Comparison of ENCODE assay signal across 8 cellular contexts in the genomic region with DNA sequence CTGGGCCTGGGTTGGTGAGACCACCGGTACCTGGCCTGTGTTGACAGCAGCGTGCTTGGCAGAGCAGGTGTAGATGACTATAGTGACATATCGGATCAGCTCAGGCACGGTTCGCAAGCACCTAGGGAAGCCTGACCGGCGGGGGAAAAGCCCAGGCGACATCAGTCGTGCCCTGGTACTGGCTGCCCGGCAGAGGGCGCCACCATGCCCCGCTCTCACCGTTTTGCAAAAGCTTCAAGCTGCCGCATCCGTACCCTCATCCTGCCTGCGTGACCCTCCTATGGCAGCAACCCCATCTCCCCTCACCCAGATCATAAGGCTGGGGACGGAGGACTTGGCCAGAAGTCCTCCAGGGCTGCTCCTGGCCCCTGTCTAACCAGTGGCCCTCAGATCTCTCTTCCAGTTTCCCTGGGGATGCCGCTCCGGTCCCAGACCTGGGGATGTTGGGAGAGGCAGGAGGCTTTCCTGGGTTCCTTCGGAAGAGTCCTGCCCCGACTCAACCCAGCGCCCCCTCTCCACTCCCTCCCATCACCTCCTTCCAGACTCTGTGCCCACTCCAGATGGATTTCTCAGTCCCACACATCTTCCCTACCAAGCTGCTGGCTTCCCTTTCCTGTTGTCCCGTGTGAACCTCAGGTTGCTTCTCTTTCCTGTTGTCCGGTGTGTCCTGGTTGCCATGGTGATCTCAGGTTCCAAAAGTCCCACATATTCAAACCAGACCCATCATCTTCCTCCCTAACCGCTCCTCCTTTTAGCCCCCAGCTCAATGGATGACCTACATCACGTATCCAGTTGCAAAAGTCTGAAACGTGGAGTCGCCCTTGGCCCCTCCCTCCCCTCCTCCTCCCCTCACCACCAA. TPM values are rescaled to one million over a fixed set of nuclear protein-coding genes. Genes with fewer than 3 reads are reported as not detected.
DNase-seq lines count a peak whose midpoint lies in the region; ATAC-seq and TF ChIP-seq lines count a peak whose summit lies in the region.

No MANE protein-coding gene starts in this region.

- H3K4me1 Mint-ChIP-seq in activated CD4-positive, alpha-beta memory T cell treated with anti-CD3 and anti-CD28 coated beads, Interleukin-2, amount 10 ng/mL, durations not matched to agents 7 days and 5 days: peaks cover 27% of the 10 kb centered on the region
- H3K4me1 Mint-ChIP-seq in memory B cell: peaks cover 21% of the 10 kb centered on the region

- H3K4me3 Mint-ChIP-seq in activated CD4-positive, alpha-beta memory T cell treated with anti-CD3 and anti-CD28 coated beads, Interleukin-2, amount 10 ng/mL, durations not matched to agents 7 days and 5 days: peak overlapping the region; percentile 53
- H3K4me3 Mint-ChIP-seq in memory B cell: peak overlapping the region; percentile 80

- no peaks in the 10 kb centered on the region for H3K36me3 Mint-ChIP-seq in activated CD4-positive, alpha-beta memory T cell treated with anti-CD3 and anti-CD28 coated beads, Interleukin-2, amount 10 ng/mL, durations not matched to agents 7 days and 5 days (ENCODE audit: low read depth)
- no peaks in the 10 kb centered on the region for H3K36me3 Mint-ChIP-seq in memory B cell

- peak; percentile 89 for TF ChIP-seq CTCF in AG09319 (IDR thresholded peaks at IDR 0.05; ENCODE audit: low read depth, low read length)

- H3K27me3 ChIP-seq in effector memory CD4-positive, alpha-beta T cell (replicated peaks; ENCODE audit: control insufficient read depth, insufficient read depth, low read length, poor library complexity, severe bottlenecking): peaks cover 21% of the 10 kb centered on the region

- peaks cover 62% of the 10 kb centered on the region for H3K27me3 Mint-ChIP-seq in activated CD4-positive, alpha-beta memory T cell treated with anti-CD3 and anti-CD28 coated beads, Interleukin-2, amount 10 ng/mL, durations not matched to agents 7 days and 5 days
- peaks cover 34% of the 10 kb centered on the region for H3K27me3 Mint-ChIP-seq in memory B cell

- CTCF ChIA-PET in activated CD4-positive, alpha-beta memory T cell treated with anti-CD3 and anti-CD28 coated beads, Interleukin-2, amount 10 ng/mL, durations not matched to agents 7 days and 5 days (lab: Charles Lee): interaction anchor here (0.5 to 8.9 kb wide), 26 partner anchors 9 to 891 kb away, joined by 3 to 149 read pairs (median 4); partner anchors contain the start of genes ALOXE3 and SLC25A35

- DNase-seq in AG09319 (ENCODE audit: extremely low read depth, low read depth) (no peak), GM19240 (ENCODE audit: insufficient read length, low spot score) (peak; percentile 76), NCI-H510A (lab: John Stamatoyannopoulos, UW) (peak; percentile 27), memory B cell (ENCODE audit: low spot score in 2 of 2) (peak; percentile 91 to 94)
- peak; percentile 84 for DNase-seq in activated CD4-positive, alpha-beta memory T cell treated with anti-CD3 and anti-CD28 coated beads, Interleukin-2, amount 10 ng/mL, durations not matched to agents 7 days and 5 days
- peak; percentile 67 to 78 (median 70) for DNase-seq in effector memory CD4-positive, alpha-beta T cell
- peak; percentile 71 to 75 for DNase-seq in stimulated activated CD8-positive, alpha-beta memory T cell treated with anti-CD3 and anti-CD28 coated beads, Interleukin-4, amount 100 ng/mL, for 1 hour (ENCODE audit: low read depth in 2 of 2, low spot score in 1 of 2)

- peak overlapping the region; percentile 52 for H3K4me3 ChIP-seq in effector memory CD4-positive, alpha-beta T cell (ENCODE audit: insufficient read depth, low read depth, low read length, poor library complexity, severe bottlenecking)

- no peaks in the 10 kb centered on the region for H3K36me3 ChIP-seq in effector memory CD4-positive, alpha-beta T cell (ENCODE audit: control insufficient read depth, insufficient read depth, low read length)

- no peak overlapping the region for H3K27ac ChIP-seq in effector memory CD4-positive, alpha-beta T cell (ENCODE audit: insufficient read depth, low read length, poor library complexity, severe bottlenecking)

- peaks cover 23% of the 10 kb centered on the region for H3K4me1 ChIP-seq in effector memory CD4-positive, alpha-beta T cell (ENCODE audit: control insufficient read depth, insufficient read depth, low read length, poor library complexity, severe bottlenecking)

- H3K27ac Mint-ChIP-seq in activated CD4-positive, alpha-beta memory T cell treated with anti-CD3 and anti-CD28 coated beads, Interleukin-2, amount 10 ng/mL, durations not matched to agents 7 days and 5 days: no peak overlapping the region
- H3K27ac Mint-ChIP-seq in memory B cell: peak overlapping the region; percentile 98

- POLR2A ChIA-PET in activated CD4-positive, alpha-beta memory T cell treated with anti-CD3 and anti-CD28 coated beads, Interleukin-2, amount 10 ng/mL, durations not matched to agents 7 days and 5 days (lab: Charles Lee): interaction anchor here (1.3 to 3.1 kb wide), 3 partner anchors 37 to 99 kb away, joined by 3 to 14 read pairs (median 6); no protein-coding TSS in a partner anchor

- ATAC-seq in memory B cell (ENCODE audit: low read depth) (peak; percentile 99), HG02571 (IDR thresholded peaks at IDR 0.05; ENCODE audit: unreplicated experiment) (no peak)

- H3K9me3 ChIP-seq in effector memory CD4-positive, alpha-beta T cell (ENCODE audit: control insufficient read depth, low read length): no peaks in the 10 kb centered on the region

- no peaks in the 10 kb centered on the region for H3K9me3 Mint-ChIP-seq in activated CD4-positive, alpha-beta memory T cell treated with anti-CD3 and anti-CD28 coated beads, Interleukin-2, amount 10 ng/mL, durations not matched to agents 7 days and 5 days
- H3K9me3 Mint-ChIP-seq in memory B cell: no peaks in the 10 kb centered on the region

RNA-seq across cellular contexts. Expression of gene ALOX12B, which starts 13.7 kb away (rescaled TPM):
- under 1 TPM; 0.20 to 0.38 TPM for total RNA-seq in activated CD4-positive, alpha-beta memory T cell treated with anti-CD3 and anti-CD28 coated beads, Interleukin-2, amount 10 ng/mL, durations not matched to agents 7 days and 5 days

RNA-seq across cellular contexts. Expression of gene ALOX15B, which starts 35.0 kb away (rescaled TPM):
- total RNA-seq in activated CD4-positive, alpha-beta memory T cell treated with anti-CD3 and anti-CD28 coated beads, Interleukin-2, amount 10 ng/mL, durations not matched to agents 7 days and 5 days: not detected

RNA-seq across cellular contexts. Expression of gene ALOXE3, which starts 44.5 kb away (rescaled TPM):
- total RNA-seq in activated CD4-positive, alpha-beta memory T cell treated with anti-CD3 and anti-CD28 coated beads, Interleukin-2, amount 10 ng/mL, durations not matched to agents 7 days and 5 days: not detected

RNA-seq across cellular contexts. Expression of gene HES7, which starts 50.0 kb away (rescaled TPM):
- 1 to 10 TPM; 1.4 to 1.5 TPM for total RNA-seq in activated CD4-positive, alpha-beta memory T cell treated with anti-CD3 and anti-CD28 coated beads, Interleukin-2, amount 10 ng/mL, durations not matched to agents 7 days and 5 days
